In the genomic region with DNA sequence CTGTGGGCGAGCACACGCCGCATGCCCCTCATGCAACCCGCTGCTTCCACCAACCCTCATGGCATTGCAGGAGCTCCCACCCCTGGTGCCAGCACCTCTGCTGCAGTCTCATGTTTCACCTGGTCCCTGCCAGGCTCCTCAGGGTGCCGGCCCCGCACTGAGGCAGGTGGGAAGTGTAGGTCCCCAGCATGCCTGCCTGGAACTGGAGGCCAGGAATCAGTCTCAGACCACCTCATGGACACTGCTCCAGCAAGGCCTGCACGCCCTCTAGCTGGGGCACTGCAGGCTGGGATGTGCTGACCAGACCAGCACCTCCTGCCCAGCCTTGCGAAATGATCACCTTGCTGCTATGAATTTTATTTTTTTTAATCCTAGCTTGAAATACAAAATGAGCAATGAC, we compare ENCODE assay signal across 30 cellular contexts. TPM values are rescaled to one million over a fixed set of nuclear protein-coding genes. Genes with fewer than 3 reads are reported as not detected.
"Had no signal": no experiment of that assay in that cellular context is flagged by ENCODE, and none has a peak within 500 bp of the region (broad histone marks: within the 10 kb centered on the region; RNA-seq: fewer than 3 reads in every experiment).

No MANE protein-coding gene starts in this region.

- H3K4me3 ChIP-seq: adrenal gland, K562, SK-N-MC had no signal

- H3K4me3 Mint-ChIP-seq: activated CD4-positive, alpha-beta memory T cell treated with anti-CD3 and anti-CD28 coated beads, Interleukin-2, amount 10 ng/mL, durations not matched to agents 7 days and 5 days; activated naive CD8-positive, alpha-beta T cell treated with anti-CD3 and anti-CD28 coated beads, Interleukin-2, amount 10 ng/mL, durations not matched to agents 7 days and 5 days; activated T-cell treated with anti-CD3 and anti-CD28 coated beads, Interleukin-2, amount 50 U/mL, for 72 hours; T-cell had no signal

- H3K9me3 ChIP-seq: adrenal gland had no signal

- H3K27ac ChIP-seq: adrenal gland, SK-N-MC had no signal

- H3K27ac Mint-ChIP-seq: activated CD4-positive, alpha-beta memory T cell treated with anti-CD3 and anti-CD28 coated beads, Interleukin-2, amount 10 ng/mL, durations not matched to agents 7 days and 5 days; activated naive CD8-positive, alpha-beta T cell treated with anti-CD3 and anti-CD28 coated beads, Interleukin-2, amount 10 ng/mL, durations not matched to agents 7 days and 5 days; activated T-cell treated with anti-CD3 and anti-CD28 coated beads, Interleukin-2, amount 50 U/mL, for 72 hours; activated T-helper 2 cell treated with anti-CD3 and anti-CD28 coated beads, Interferon-gamma antibody, Interleukin-2, Interleukin-4, amounts not matched to agents 10 μg/mL and 5 μg/mL and 100 μg/mL, durations not matched to agents 14 hours and 24 hours and 36 hours; T-cell had no signal

- DNase-seq: activated CD4-positive, alpha-beta memory T cell treated with anti-CD3 and anti-CD28 coated beads, Interleukin-2, amount 10 ng/mL, durations not matched to agents 7 days and 5 days; activated CD4-positive, alpha-beta T cell treated with anti-CD3 and anti-CD28 coated beads, Interleukin-2, amount 50 U/mL, for 1 hour; activated CD4-positive, CD25-positive, alpha-beta regulatory T cell; activated naive CD4-positive, alpha-beta T cell treated with anti-CD3 and anti-CD28 coated beads, Interleukin-2, amount 50 U/mL, for 16 hours; activated naive CD8-positive, alpha-beta T cell treated with anti-CD3 and anti-CD28 coated beads, Interleukin-2, amount 10 ng/mL, durations not matched to agents 7 days and 5 days; activated T-cell treated with anti-CD3 and anti-CD28 coated beads for 4 hours; activated T-cell treated with anti-CD3 and anti-CD28 coated beads, Interleukin-2, amount 50 U/mL, for 72 hours; adrenal gland; anterior cingulate cortex; cerebellar nuclear complex; Karpas-422; NCI-H1105 treated with DMSO at 0.1 percent for 48 hours; NCI-H1694 treated with DMSO at 0.1 percent for 48 hours; NCI-H2029 treated with DMSO at 0.1 percent for 48 hours; NCI-H446; NCI-H524; NCI-H748 treated with DMSO at 0.1 percent for 48 hours; NK-92 treated with Interleukin-12 subunit alpha and Interleukin-12 subunit beta, amount 100 ng/mL, for 24 hours; OCI-M1; RPMI8226; T-cell; T-helper 2 cell; T1000 had no signal

- H3K4me1 ChIP-seq: adrenal gland had no signal

- H3K36me3 ChIP-seq: adrenal gland had no signal

- H3K36me3 Mint-ChIP-seq: activated naive CD8-positive, alpha-beta T cell treated with anti-CD3 and anti-CD28 coated beads, Interleukin-2, amount 10 ng/mL, durations not matched to agents 7 days and 5 days; T-cell had no signal

- H3K4me1 Mint-ChIP-seq: activated CD4-positive, alpha-beta memory T cell treated with anti-CD3 and anti-CD28 coated beads, Interleukin-2, amount 10 ng/mL, durations not matched to agents 7 days and 5 days; activated naive CD8-positive, alpha-beta T cell treated with anti-CD3 and anti-CD28 coated beads, Interleukin-2, amount 10 ng/mL, durations not matched to agents 7 days and 5 days; T-cell had no signal

- H3K9me3 Mint-ChIP-seq: activated CD4-positive, alpha-beta memory T cell treated with anti-CD3 and anti-CD28 coated beads, Interleukin-2, amount 10 ng/mL, durations not matched to agents 7 days and 5 days; activated naive CD8-positive, alpha-beta T cell treated with anti-CD3 and anti-CD28 coated beads, Interleukin-2, amount 10 ng/mL, durations not matched to agents 7 days and 5 days; activated T-helper 2 cell treated with anti-CD3 and anti-CD28 coated beads, Interferon-gamma antibody, Interleukin-2, Interleukin-4, amounts not matched to agents 10 μg/mL and 5 μg/mL and 100 μg/mL, durations not matched to agents 14 hours and 24 hours and 36 hours had no signal

- ATAC-seq: activated T-cell treated with anti-CD3 and anti-CD28 coated beads, Interleukin-2, amount 50 U/mL, for 72 hours; K562; Panc1; Right ventricle myocardium inferior; T-cell had no signal

RNA-seq across cellular contexts. Expression of gene OCA2, which starts 39.1 kb away (rescaled TPM):
- total RNA-seq: activated CD4-positive, alpha-beta memory T cell treated with anti-CD3 and anti-CD28 coated beads, Interleukin-2, amount 10 ng/mL, durations not matched to agents 7 days and 5 days; activated CD8-positive, alpha-beta memory T cell treated with anti-CD3 and anti-CD28 coated beads for 36 hours; activated naive CD8-positive, alpha-beta T cell treated with anti-CD3 and anti-CD28 coated beads, Interleukin-2, amount 10 ng/mL, durations not matched to agents 7 days and 5 days; activated T-helper 2 cell treated with anti-CD3 and anti-CD28 coated beads, Interferon-gamma antibody, Interleukin-2, Interleukin-4, amounts not matched to agents 10 μg/mL and 5 μg/mL and 100 μg/mL, durations not matched to agents 14 hours and 24 hours and 36 hours; cardiac septum; Right ventricle myocardium inferior had no signal
